ENCODE assay signal across 23 cellular contexts in genomic region chr19:13417054-13417453, GRCh38.
DNase-seq lines count a peak whose midpoint lies in the region; ATAC-seq, FAIRE-seq and TF ChIP-seq lines count a peak whose summit lies in the region.
"Had no signal": no experiment of that assay in that cellular context is flagged by ENCODE, and none has a peak within 500 bp of the region (broad histone marks: within the 10 kb centered on the region; RNA-seq: fewer than 3 reads in every experiment).

No MANE protein-coding gene starts in this region.

- no peak overlapping the region for H3K27ac Mint-ChIP-seq in activated T-helper 2 cell treated with anti-CD3 and anti-CD28 coated beads, Interferon-gamma antibody, Interleukin-2, Interleukin-4, amounts not matched to agents 10 μg/mL and 5 μg/mL and 100 μg/mL, durations not matched to agents 14 hours and 24 hours and 36 hours
- H3K27ac Mint-ChIP-seq: CD14-positive monocyte, T-cell had no signal

- FAIRE-seq in GM12878 (lab: Jason Lieb, UNC): no peak
- FAIRE-seq: A549, bronchial epithelial cell had no signal

- H3K36me3 ChIP-seq in GM12878 (ENCODE audit: control insufficient read depth in 2 of 2, insufficient read depth in 2 of 2, low read length in 1 of 2): no peaks in the 10 kb centered on the region
- H3K36me3 ChIP-seq in SJCRH30: no peaks in the 10 kb centered on the region

- CTCF ChIA-PET in GM12878 (lab: Yijun Ruan, JAX): no interaction called here

- no peaks in the 10 kb centered on the region for H3K4me1 Mint-ChIP-seq in activated T-helper 2 cell treated with anti-CD3 and anti-CD28 coated beads, Interferon-gamma antibody, Interleukin-2, Interleukin-4, amounts not matched to agents 10 μg/mL and 5 μg/mL and 100 μg/mL, durations not matched to agents 14 hours and 24 hours and 36 hours (ENCODE audit: low read depth)
- H3K4me1 Mint-ChIP-seq: CD14-positive monocyte, T-cell had no signal

- no peaks in the 10 kb centered on the region for H3K36me3 Mint-ChIP-seq in activated T-helper 2 cell treated with anti-CD3 and anti-CD28 coated beads, Interferon-gamma antibody, Interleukin-2, Interleukin-4, amounts not matched to agents 10 μg/mL and 5 μg/mL and 100 μg/mL, durations not matched to agents 14 hours and 24 hours and 36 hours (ENCODE audit: low read depth)
- H3K36me3 Mint-ChIP-seq: CD14-positive monocyte, T-cell had no signal

- TF ChIP-seq POLR2A in GM12878 (IDR thresholded peaks at IDR 0.05; ENCODE audit: low read depth, low read length): no peak

- TF ChIP-seq EP300 in GM12878 (IDR thresholded peaks at IDR 0.05; ENCODE audit: borderline replicate concordance in 1 of 2, control insufficient read depth in 1 of 2, low read depth in 2 of 2, low read length in 2 of 2): no peak

- peaks cover 5% of the 10 kb centered on the region; the same call in 1 of the 2 replicates for H3K4me1 ChIP-seq in GM12878 (ENCODE audit: control insufficient read depth, insufficient read depth, low read length)
- H3K4me1 ChIP-seq in SJCRH30: no peaks in the 10 kb centered on the region
- H3K4me1 ChIP-seq: A549, psoas muscle had no signal

- no peak for TF ChIP-seq RAD21 in GM12878 (IDR thresholded peaks at IDR 0.05; ENCODE audit: insufficient read depth, low read depth, low read length)

- in situ Hi-C loops in GM12878 (cut with MboI): no loop called here

- H3K4me3 ChIP-seq in GM12878 (no peak overlapping the region), SJCRH30 (no peak overlapping the region)
- H3K4me3 ChIP-seq: A549, GM23248, mucosa of descending colon, psoas muscle had no signal

- H2AFZ ChIP-seq in GM12878 (ENCODE audit: control insufficient read depth, low read depth, low read length): no peak overlapping the region
- H2AFZ ChIP-seq: GM23248 had no signal

- no TSS peak for BruUV-seq in GM12878 (replicated peaks; lab: Mats Ljungman, UMichigan)

- SMC1A ChIA-PET in GM12878 (lab: Charles Lee; ENCODE audit: uncharacterized antibody, unreplicated experiment): no interaction called here

- H3K27ac ChIP-seq in GM12878 (ENCODE audit: control insufficient read depth, insufficient read depth) (no peak overlapping the region), SJCRH30 (no peak overlapping the region)
- H3K27ac ChIP-seq: A549, epithelial cell of prostate, GM23248, psoas muscle had no signal

- DNase-seq in Right ventricle myocardium superior: peak; percentile 40
- no peak for DNase-seq in cardiac septum (ENCODE audit: low spot score)
- DNase-seq in NCI-H1092 (lab: John Stamatoyannopoulos, UW): peak; percentile 16
- peak; percentile 20 for DNase-seq in GM12878 (ENCODE audit: low read depth, low spot score)
- peak; percentile 33 for DNase-seq in renal cortical epithelial cell (ENCODE audit: low read depth)
- no peak for DNase-seq in SJCRH30
- DNase-seq in AML-193 (lab: John Stamatoyannopoulos, UW): no peak
- DNase-seq in activated T-helper 2 cell treated with anti-CD3 and anti-CD28 coated beads, Interferon-gamma antibody, Interleukin-2, Interleukin-4, amounts not matched to agents 10 μg/mL and 5 μg/mL and 100 μg/mL, durations not matched to agents 14 hours and 24 hours and 36 hours (ENCODE audit: low spot score): no peak
- DNase-seq: activated CD4-positive, alpha-beta T cell treated with anti-CD3 and anti-CD28 coated beads, Interleukin-2, amount 50 U/mL, for 4 hours; activated T-cell treated with anti-CD3 and anti-CD28 coated beads for 4 hours; DMS53; foreskin melanocyte; GM23248; Kasumi-1; mucosa of descending colon; NCI-H1105 treated with DMSO at 0.1 percent for 48 hours; stimulated activated CD8-positive, alpha-beta memory T cell treated with anti-CD3 and anti-CD28 coated beads, Interleukin-4, amount 100 ng/mL, for 48 hours; T-cell had no signal

- no peaks in the 10 kb centered on the region for H4K20me1 ChIP-seq in GM12878 (ENCODE audit: control insufficient read depth, insufficient read depth)

- H3K4me2 ChIP-seq in GM12878 (ENCODE audit: control insufficient read depth, insufficient read depth): no peak overlapping the region
- H3K4me2 ChIP-seq: A549 had no signal

- WGBS in GM12878 (ENCODE audit: insufficient coverage, insufficient replicate concordance, low lambda C conversion rate, missing lambda C conversion rate): 5% methylated on average over 10 of the region's 10 CpGs

- no peaks in the 10 kb centered on the region for H3K27me3 ChIP-seq in GM12878 (replicated peaks in 1 of 2; ENCODE audit: control insufficient read depth in 2 of 2, insufficient read depth in 2 of 2, low read length in 1 of 2)
- peaks cover 4% of the 10 kb centered on the region; the same call in 1 of the 2 replicates for H3K27me3 ChIP-seq in SJCRH30

- ATAC-seq in Right ventricle myocardium superior (ENCODE audit: poor library complexity): no peak
- peak; percentile 66 for ATAC-seq in GM12878
- ATAC-seq: A549, mucosa of descending colon, psoas muscle, T-cell had no signal

- intact Hi-C loops in Right ventricle myocardium superior (cut with DNase I): no loop called here
- intact Hi-C loops in cardiac septum (cut with DNase I): no loop called here
- intact Hi-C loops in GM12878 (cut with micrococcal nuclease; ENCODE audit: unreplicated experiment): no loop called here
- intact Hi-C loops in activated T-helper 2 cell treated with anti-CD3 and anti-CD28 coated beads, Interferon-gamma antibody, Interleukin-2, Interleukin-4, amounts not matched to agents 10 μg/mL and 5 μg/mL and 100 μg/mL, durations not matched to agents 14 hours and 24 hours and 36 hours (cut with micrococcal nuclease): no loop called here

- TF ChIP-seq CTCF in GM12878 (IDR thresholded peaks at IDR 0.05 in 2 of 3, conservative IDR thresholded peaks at IDR 0.05 in 1 of 3; ENCODE audit: control insufficient read depth in 2 of 3, extremely low read depth in 1 of 3, insufficient read depth in 1 of 3, low read depth in 3 of 3, low read length in 3 of 3): no peak

- H3K9me3 Mint-ChIP-seq in activated T-helper 2 cell treated with anti-CD3 and anti-CD28 coated beads, Interferon-gamma antibody, Interleukin-2, Interleukin-4, amounts not matched to agents 10 μg/mL and 5 μg/mL and 100 μg/mL, durations not matched to agents 14 hours and 24 hours and 36 hours: peaks cover 10% of the 10 kb centered on the region

- no peaks in the 10 kb centered on the region; the same call in 2 of the 3 replicates for H3K9me3 ChIP-seq in GM12878 (replicated peaks; ENCODE audit: control insufficient read depth, insufficient read depth, low read length)
- peaks cover 4% of the 10 kb centered on the region; the same call in 1 of the 2 replicates for H3K9me3 ChIP-seq in SJCRH30 (replicated peaks)
- H3K9me3 ChIP-seq: A549, mucosa of descending colon, psoas muscle had no signal

- no peaks in the 10 kb centered on the region for H3K27me3 Mint-ChIP-seq in activated T-helper 2 cell treated with anti-CD3 and anti-CD28 coated beads, Interferon-gamma antibody, Interleukin-2, Interleukin-4, amounts not matched to agents 10 μg/mL and 5 μg/mL and 100 μg/mL, durations not matched to agents 14 hours and 24 hours and 36 hours (ENCODE audit: low read depth)

- H3K79me2 ChIP-seq in GM12878 (ENCODE audit: control insufficient read depth, insufficient read depth, low read length): no peaks in the 10 kb centered on the region

- RAD21 ChIA-PET in GM12878 (lab: Charles Lee; ENCODE audit: unreplicated experiment): no interaction called here

- no peak overlapping the region for H3K9ac ChIP-seq in GM12878 (ENCODE audit: control insufficient read depth, insufficient read depth, low read length)
- H3K9ac ChIP-seq: GM23248 had no signal

- POLR2A ChIA-PET in GM12878 (lab: Charles Lee): no interaction called here

- no peak overlapping the region for H3K4me3 Mint-ChIP-seq in activated T-helper 2 cell treated with anti-CD3 and anti-CD28 coated beads, Interferon-gamma antibody, Interleukin-2, Interleukin-4, amounts not matched to agents 10 μg/mL and 5 μg/mL and 100 μg/mL, durations not matched to agents 14 hours and 24 hours and 36 hours (ENCODE audit: low read depth)
- H3K4me3 Mint-ChIP-seq: CD14-positive monocyte, T-cell had no signal

TF ChIP-seq in GM12878, 131 proteins besides CTCF, POLR2A, EP300 and RAD21:
- TF ChIP-seq PAX5 (IDR thresholded peaks at IDR 0.05; ENCODE audit: borderline replicate concordance, low read depth, low read length) (0 out of 2 replicates have a peak, but pooled peaks have one; percentile 39), RUNX3 (IDR thresholded peaks at IDR 0.05; ENCODE audit: low read length) (0 out of 2 replicates have a peak, but pooled peaks have one; percentile 9), EED (IDR thresholded peaks at IDR 0.05; ENCODE audit: low read depth) (peak; percentile 55; the same call in 1 of the 2 replicates), EGR1 (IDR thresholded peaks at IDR 0.05; ENCODE audit: borderline replicate concordance in 1 of 2, low read depth in 2 of 2, low read length in 2 of 2) (no peak)

Comparison
In these comparisons a context has a peak if more than half of its experiments do, and no peak if none do; other contexts are left out.
1. DNase-seq: peak in Right ventricle myocardium superior (single experiment), NCI-H1092 (single experiment), GM12878 (single experiment) and renal cortical epithelial cell (single experiment); none in cardiac septum (single experiment), SJCRH30 (0 of 2), AML-193 (0 of 2) and activated T-helper 2 cell treated with anti-CD3 and anti-CD28 coated beads, Interferon-gamma antibody, Interleukin-2, Interleukin-4, amounts not matched to agents 10 μg/mL and 5 μg/mL and 100 μg/mL, durations not matched to agents 14 hours and 24 hours and 36 hours (single experiment).